ENCODE assay signal across 27 cellular contexts in the genomic region with DNA sequence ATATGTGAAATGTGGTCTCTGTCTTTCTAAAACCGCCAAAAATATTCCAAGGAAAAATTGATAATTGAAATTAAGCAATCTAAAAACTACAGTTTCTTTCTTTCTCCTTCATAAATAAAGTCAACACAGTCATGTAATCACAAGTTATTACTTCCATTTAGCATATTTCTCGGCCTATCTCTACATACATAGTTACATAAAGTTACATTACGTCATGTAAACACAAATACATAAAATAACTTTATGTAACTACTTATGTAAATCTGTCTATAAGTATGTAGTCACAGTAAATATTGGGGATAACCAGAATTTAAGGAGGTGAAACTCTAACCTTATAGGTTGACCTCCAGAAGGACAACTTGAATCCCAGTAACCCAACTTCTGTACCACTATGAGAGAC.
"Had no signal": no experiment of that assay in that cellular context is flagged by ENCODE, and none has a peak within 500 bp of the region (broad histone marks: within the 10 kb centered on the region; RNA-seq: fewer than 3 reads in every experiment).

No MANE protein-coding gene starts in this region.

- DNase-seq: stimulated activated CD4-positive, alpha-beta T cell treated with anti-CD3 and anti-CD28 coated beads, Interleukin-2, amount 100 ng/mL, for 48 hours; stimulated activated CD4-positive, alpha-beta T cell treated with anti-CD3 and anti-CD28 coated beads, Interleukin-4, amount 100 ng/mL, for 1 hour; stimulated activated CD4-positive, alpha-beta T cell treated with anti-CD3 and anti-CD28 coated beads, Interleukin-4, amount 100 ng/mL, for 24 hours; stimulated activated CD4-positive, alpha-beta T cell treated with anti-CD3 and anti-CD28 coated beads, Interleukin-4, amount 100 ng/mL, for 4 hours; stimulated activated CD8-positive, alpha-beta memory T cell treated with anti-CD3 and anti-CD28 coated beads, Interleukin-4, amount 100 ng/mL, for 48 hours; stimulated activated naive B cell treated with anti-CD40 and anti-IgM and Interleukin-4, amounts not matched to agents 10 μg/mL and 1 μg/mL and 100 μg/mL, for 72 hours; stimulated activated naive CD4-positive, alpha-beta T cell; stimulated activated naive CD4-positive, alpha-beta T cell treated with Interleukin-2 at 50 U/mL for 16 hours; stimulated activated naive CD8-positive, alpha-beta T cell treated with anti-CD3 and anti-CD28 coated beads, Interleukin-15, amount 100 ng/mL, for 72 hours; stimulated activated naive CD8-positive, alpha-beta T cell treated with anti-CD3 and anti-CD28 coated beads, Interleukin-15, Interleukin-2, amounts not matched to agents 100 U/mL and 50 U/mL, for 24 hours; stomach; substantia nigra; testis; thyroid gland; tibial artery; transverse colon; trophoblast cell; upper lobe of left lung; upper lobe of right lung; uterus had no signal

- H3K9me3 ChIP-seq: stomach, suprapubic skin, testis, thoracic aorta, thyroid gland, tibial artery, tibial nerve, transverse colon, upper lobe of left lung, upper lobe of right lung, uterus, vagina had no signal

- H3K27ac ChIP-seq: stomach, suprapubic skin, testis, thoracic aorta, thyroid gland, tibial artery, tibial nerve, transverse colon, upper lobe of left lung, upper lobe of right lung, uterus, vagina had no signal

- H3K4me3 ChIP-seq: stomach, suprapubic skin, testis, thoracic aorta, thyroid gland, tibial artery, tibial nerve, transverse colon, upper lobe of left lung, upper lobe of right lung, uterus, vagina had no signal

- FAIRE-seq: urothelium cell line had no signal

- ATAC-seq: stimulated activated effector memory CD8-positive, alpha-beta T cell treated with anti-CD3 and anti-CD28 coated beads, Interleukin-12 subunit alpha, Interleukin-12 subunit beta, amount 100 ng/mL, for 72 hours; stimulated activated memory B cell treated with anti-CD40 and anti-IgM and Interleukin-4, amounts not matched to agents 10 μg/mL and 1 μg/mL and 100 μg/mL, for 72 hours; stimulated activated naive B cell treated with anti-CD40 and anti-IgM and Interleukin-4, amounts not matched to agents 10 μg/mL and 1 μg/mL and 100 μg/mL, for 72 hours; stimulated activated naive CD8-positive, alpha-beta T cell treated with anti-CD3 and anti-CD28 coated beads, Interleukin-15, amount 100 ng/mL, for 72 hours; stimulated activated naive CD8-positive, alpha-beta T cell treated with anti-CD3 and anti-CD28 coated beads, Interleukin-15, Interleukin-2, amounts not matched to agents 100 U/mL and 50 U/mL, for 24 hours; upper lobe of right lung had no signal

- H3K27me3 ChIP-seq: stomach, suprapubic skin, testis, thyroid gland, tibial artery, tibial nerve, transverse colon, upper lobe of left lung, upper lobe of right lung, uterus, vagina had no signal

- H3K36me3 ChIP-seq: stomach, suprapubic skin, thoracic aorta, thyroid gland, tibial artery, tibial nerve, transverse colon, upper lobe of left lung, upper lobe of right lung, uterus, vagina had no signal

- H3K4me1 ChIP-seq: stomach, testis, thyroid gland, tibial nerve, transverse colon, upper lobe of left lung, upper lobe of right lung, uterus had no signal
